8 cellular contexts compared by ENCODE assay signal in the genomic region with DNA sequence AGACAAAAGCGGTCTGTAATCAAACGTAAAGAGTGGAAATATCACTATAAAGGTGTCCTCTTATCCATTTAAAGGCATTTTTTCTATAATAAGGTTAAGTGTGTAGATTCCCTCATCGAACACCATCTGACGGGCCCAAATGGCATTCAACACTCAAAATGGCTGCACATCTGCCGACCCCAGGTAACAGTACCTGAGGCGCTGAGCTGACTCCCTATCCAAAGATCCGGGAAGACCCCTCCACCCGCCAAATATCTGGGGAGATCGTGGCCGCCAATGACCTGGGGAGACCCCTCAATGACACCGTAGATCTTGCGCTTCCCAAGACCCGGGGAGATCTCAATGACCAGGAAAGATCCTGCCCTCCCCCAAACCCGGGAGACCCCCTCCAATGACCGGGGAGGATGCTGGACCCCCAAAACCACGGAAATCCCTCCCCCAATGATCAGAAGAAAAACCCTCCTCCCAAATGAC. TPM values are rescaled to one million over a fixed set of nuclear protein-coding genes. Genes with fewer than 3 reads are reported as not detected.
DNase-seq lines count a peak whose midpoint lies in the region; ATAC-seq and TF ChIP-seq lines count a peak whose summit lies in the region.

No MANE protein-coding gene starts in this region.

- H3K4me3 ChIP-seq in mucosa of rectum (ENCODE audit: low read length in 2 of 2) (peak overlapping the region; percentile 92 to 99), upper lobe of right lung (peak overlapping the region; percentile 88)

- no peak for TF ChIP-seq CTCF in upper lobe of right lung (IDR thresholded peaks at IDR 0.05)

- peak overlapping the region; percentile 98 to 100 for H3K9ac ChIP-seq in mucosa of rectum (ENCODE audit: low read depth in 1 of 2, low read length in 2 of 2)

- H3K27ac ChIP-seq in cingulate gyrus (ENCODE audit: low read depth, low read length) (peak overlapping the region; percentile 81), mucosa of rectum (ENCODE audit: low read depth in 2 of 2, low read length in 2 of 2) (peak overlapping the region; percentile 87 to 94), upper lobe of right lung (peak overlapping the region; percentile 90)

- peak; percentile 45 for DNase-seq in DMS 273 (lab: John Stamatoyannopoulos, UW; ENCODE audit: unreplicated experiment)
- no peak for DNase-seq in DMS 273 treated with DMSO at 0.1 percent for 48 hours (lab: John Stamatoyannopoulos, UW)
- DNase-seq in T-helper 2 cell, result peak in 4 of 5 experiments; percentile 2 to 64 (median 9)
- DNase-seq in upper lobe of right lung, result no peak
- no peak for DNase-seq in SKM-1 treated with dmso at 0.1 percent for 144 hours (lab: John Stamatoyannopoulos, UW; ENCODE audit: unreplicated experiment)

- H3K4me1 ChIP-seq in mucosa of rectum (ENCODE audit: control insufficient read depth in 2 of 2, insufficient read depth in 2 of 2, low read length in 2 of 2), result peaks cover 35 to 45% of the 10 kb centered on the region in 2 donors
- H3K4me1 ChIP-seq in upper lobe of right lung, result peaks cover 23% of the 10 kb centered on the region

- ATAC-seq in upper lobe of right lung, result no peak
- no peak for ATAC-seq in HG03175 (IDR thresholded peaks at IDR 0.05; ENCODE audit: unreplicated experiment)

- H3K9me3 ChIP-seq in mucosa of rectum (ENCODE audit: control insufficient read depth in 2 of 2, low read length in 2 of 2) (no peaks in the 10 kb centered on the region), upper lobe of right lung (no peaks in the 10 kb centered on the region)

- intact Hi-C loops in upper lobe of right lung (cut with DNase I), result no loop called here

- H3K27me3 ChIP-seq in mucosa of rectum (ENCODE audit: control insufficient read depth in 2 of 2, insufficient read depth in 2 of 2, low read length in 2 of 2), result no peaks in the 10 kb centered on the region
- no peaks in the 10 kb centered on the region for H3K27me3 ChIP-seq in upper lobe of right lung

- H3K36me3 ChIP-seq in mucosa of rectum (ENCODE audit: control insufficient read depth in 2 of 2, insufficient read depth in 2 of 2, low read length in 2 of 2) (peaks cover 12 to 13% of the 10 kb centered on the region in 2 donors), upper lobe of right lung (peaks cover 28% of the 10 kb centered on the region)

RNA-seq across cellular contexts. Expression of a gene that starts 0.5 kb away (rescaled TPM):
- 44.2 TPM for total RNA-seq in upper lobe of right lung

RNA-seq across cellular contexts. Expression of a gene that starts 30.8 kb away (rescaled TPM):
- 18.3 TPM for total RNA-seq in upper lobe of right lung

RNA-seq across cellular contexts. Expression of a gene that starts 53.9 kb away (rescaled TPM):
- 1.2 TPM for total RNA-seq in upper lobe of right lung

Comparison
In these comparisons a context has a peak if more than half of its experiments do, and no peak if none do; other contexts are left out.
1. DNase-seq: peak in DMS 273 (single experiment) and T-helper 2 cell (4 of 5); none in DMS 273 treated with DMSO at 0.1 percent for 48 hours (single experiment), upper lobe of right lung (single experiment) and SKM-1 treated with dmso at 0.1 percent for 144 hours (single experiment).
2. Peak in every context shown above with its lines, with median percentiles within 50 percentile points of each other: H3K27ac ChIP-seq.